In genomic region chr21:43659136-43660000, GRCh38 we compare ENCODE assay signal across 8 cellular contexts. TPM values are rescaled to one million over a fixed set of nuclear protein-coding genes. Genes with fewer than 3 reads are reported as not detected.
DNase-seq lines count a peak whose midpoint lies in the region; ATAC-seq and TF ChIP-seq lines count a peak whose summit lies in the region.

HSF2BP (minus strand) TSS chr21:43659488; CDS start chr21:43658096, 1,392 bp downstream.
RRP1B (plus strand) TSS chr21:43659560; CDS start chr21:43659665, 105 bp downstream.

- H3K9ac ChIP-seq in neural cell (ENCODE audit: low read length), result peak within 1 kb of the TSS; percentile 80

- H3K4me3 ChIP-seq in foreskin fibroblast (ENCODE audit: low read depth in 1 of 2, low read length in 2 of 2) (peak within 1 kb of the TSS; percentile 91 to 99), neural cell (ENCODE audit: low read length) (peak within 1 kb of the TSS; percentile 99)

- no peaks in the 10 kb centered on the region for H3K9me3 ChIP-seq in neural cell (ENCODE audit: low read length)

- DNase-seq in DMS53 (lab: John Stamatoyannopoulos, UW), result peak; percentile 92
- DNase-seq in LHCN-M2 (ENCODE audit: low read depth), result peak; percentile 81
- peak; percentile 92 for DNase-seq in activated effector memory CD4-positive, alpha-beta T cell treated with anti-CD3 and anti-CD28 coated beads, Interleukin-2, amount 50 U/mL, for 16 hours
- peak; percentile 85 to 95 for DNase-seq in foreskin fibroblast
- peak; percentile 86 for DNase-seq in stimulated activated naive CD8-positive, alpha-beta T cell treated with anti-CD3 and anti-CD28 coated beads, Interleukin-15, Interleukin-2, amounts not matched to agents 100 U/mL and 50 U/mL, for 24 hours

- no peak for TF ChIP-seq CTCF in foreskin fibroblast (IDR thresholded peaks at IDR 0.05; ENCODE audit: low read depth, low read length)
- peak; percentile 60 for TF ChIP-seq CTCF in neural cell (IDR thresholded peaks at IDR 0.05; ENCODE audit: poor library complexity, severe bottlenecking)

- H3K27ac ChIP-seq in neural cell (ENCODE audit: low read length), result peak within 1 kb of the TSS; percentile 82

- TF ChIP-seq RAD21 in neural cell (conservative IDR thresholded peaks at IDR 0.05), result peak; percentile 57

- H2AFZ ChIP-seq in neural cell (ENCODE audit: low read depth, low read length), result peak within 1 kb of the TSS; percentile 80

- H4K20me1 ChIP-seq in neural cell (ENCODE audit: insufficient read depth), result no peaks in the 10 kb centered on the region

- peak; percentile 97 for TF ChIP-seq POLR2A in Raji (IDR thresholded peaks at IDR 0.05; ENCODE audit: insufficient read depth, low read depth, low read length)

- peaks cover 28% of the 10 kb centered on the region for H3K79me2 ChIP-seq in neural cell (replicated peaks; ENCODE audit: insufficient read depth, low read length)

- no peaks in the 10 kb centered on the region for H3K36me3 ChIP-seq in neural cell (ENCODE audit: insufficient read depth, low read length)

- peak; percentile 76 for TF ChIP-seq EP300 in neural cell (conservative IDR thresholded peaks at IDR 0.05; ENCODE audit: poor library complexity, severe bottlenecking)

- no peaks in the 10 kb centered on the region for H3K9me2 ChIP-seq in neural cell (ENCODE audit: insufficient read depth, low read length)

- no peaks in the 10 kb centered on the region for H3F3A ChIP-seq in neural cell (ENCODE audit: insufficient read depth, low read length, poor library complexity, severe bottlenecking)

- H3K27me3 ChIP-seq in neural cell (ENCODE audit: insufficient read depth, low read depth, low read length), result no peaks in the 10 kb centered on the region

- peak within 1 kb of the TSS; percentile 55 for H3K4me2 ChIP-seq in neural cell (ENCODE audit: low read length)

- ATAC-seq in GM21717 (IDR thresholded peaks at IDR 0.05; ENCODE audit: unreplicated experiment), result peak; percentile 58
- ATAC-seq in stimulated activated naive CD8-positive, alpha-beta T cell treated with anti-CD3 and anti-CD28 coated beads, Interleukin-15, Interleukin-2, amounts not matched to agents 100 U/mL and 50 U/mL, for 24 hours, result peak; percentile 93

TF ChIP-seq in neural cell, 6 proteins besides CTCF, POLR2A, EP300 and RAD21:
- TF ChIP-seq EZH2 (IDR thresholded peaks at IDR 0.05; ENCODE audit: borderline replicate concordance, insufficient read depth, low read length, poor library complexity, severe bottlenecking) (no peak), REST (IDR thresholded peaks at IDR 0.05; ENCODE audit: borderline replicate concordance) (no peak), TAF1 (IDR thresholded peaks at IDR 0.05; ENCODE audit: low read depth) (no peak), MXI1 (conservative IDR thresholded peaks at IDR 0.05; ENCODE audit: poor library complexity, severe bottlenecking) (peak; percentile 99), SMC3 (conservative IDR thresholded peaks at IDR 0.05; ENCODE audit: poor library complexity) (peak; percentile 50), POLR2AphosphoS5 (IDR thresholded peaks at IDR 0.05) (peak; percentile 82)
TF ChIP-seq in neural cell: peak in this region for 3.

RNA-seq across cellular contexts. Expression of gene HSF2BP, which starts in this region (rescaled TPM):
- total RNA-seq in LHCN-M2 (2014; rRNA removed), result 2.4 and 2.6 TPM in 2 replicates
- polyA plus RNA-seq in LHCN-M2 (2012), result 2.8 TPM
- 0.54 and 0.89 TPM in 2 replicates for polyA plus RNA-seq in neural cell
- 1.7 and 3.2 TPM in 2 replicates for polyA minus RNA-seq in neural cell

RNA-seq across cellular contexts. Expression of gene RRP1B, which starts in this region (rescaled TPM):
- 36.8 and 37.4 TPM in 2 replicates for total RNA-seq in LHCN-M2 (2014; rRNA removed)
- 11.6 TPM for polyA plus RNA-seq in LHCN-M2 (2012)
- 20.3 and 21.5 TPM in 2 replicates for polyA plus RNA-seq in neural cell
- 44.1 TPM in 2 replicates for polyA minus RNA-seq in neural cell

Comparison
In these comparisons a context has a peak if more than half of its experiments do, and no peak if none do; other contexts are left out.
1. Peak in every context shown above with its lines: DNase-seq, ATAC-seq, H3K4me3 ChIP-seq and H3K27ac ChIP-seq.